In the genomic region with DNA sequence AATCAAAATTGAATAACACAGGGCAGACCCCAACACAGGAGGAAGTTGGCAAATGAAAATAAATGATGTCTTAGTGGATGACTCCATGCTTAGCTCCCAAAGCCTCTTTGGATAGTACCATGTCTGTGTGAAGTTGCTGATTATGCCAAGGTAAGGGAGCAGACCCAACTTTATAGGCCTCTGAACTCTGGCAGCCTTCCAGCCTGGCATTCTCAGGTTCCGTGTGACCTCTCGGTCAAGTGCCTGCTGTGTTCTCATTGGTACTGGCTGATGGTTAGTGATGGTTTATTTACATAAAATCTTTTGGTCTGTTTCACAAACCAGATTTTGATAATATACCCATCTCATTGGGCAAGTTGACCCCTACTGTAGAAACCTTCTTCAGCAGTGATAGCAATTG, we compare ENCODE assay signal across 3 cellular contexts.
TF ChIP-seq lines count a peak whose summit lies in the region.

No MANE protein-coding gene starts in this region.

TF ChIP-seq in liver, 16 proteins besides CTCF, POLR2A, EP300 and RAD21:
- TF ChIP-seq, protein P1, sequence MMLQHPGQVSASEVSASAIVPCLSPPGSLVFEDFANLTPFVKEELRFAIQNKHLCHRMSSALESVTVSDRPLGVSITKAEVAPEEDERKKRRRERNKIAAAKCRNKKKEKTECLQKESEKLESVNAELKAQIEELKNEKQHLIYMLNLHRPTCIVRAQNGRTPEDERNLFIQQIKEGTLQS (IDR thresholded peaks at IDR 0.05), result no peak
- no peak for TF ChIP-seq GABPA (IDR thresholded peaks at IDR 0.05 in 1 of 2, conservative IDR thresholded peaks at IDR 0.05 in 1 of 2)
- TF ChIP-seq NR2F2 (IDR thresholded peaks at IDR 0.05), result no peak
- TF ChIP-seq, protein P2, sequence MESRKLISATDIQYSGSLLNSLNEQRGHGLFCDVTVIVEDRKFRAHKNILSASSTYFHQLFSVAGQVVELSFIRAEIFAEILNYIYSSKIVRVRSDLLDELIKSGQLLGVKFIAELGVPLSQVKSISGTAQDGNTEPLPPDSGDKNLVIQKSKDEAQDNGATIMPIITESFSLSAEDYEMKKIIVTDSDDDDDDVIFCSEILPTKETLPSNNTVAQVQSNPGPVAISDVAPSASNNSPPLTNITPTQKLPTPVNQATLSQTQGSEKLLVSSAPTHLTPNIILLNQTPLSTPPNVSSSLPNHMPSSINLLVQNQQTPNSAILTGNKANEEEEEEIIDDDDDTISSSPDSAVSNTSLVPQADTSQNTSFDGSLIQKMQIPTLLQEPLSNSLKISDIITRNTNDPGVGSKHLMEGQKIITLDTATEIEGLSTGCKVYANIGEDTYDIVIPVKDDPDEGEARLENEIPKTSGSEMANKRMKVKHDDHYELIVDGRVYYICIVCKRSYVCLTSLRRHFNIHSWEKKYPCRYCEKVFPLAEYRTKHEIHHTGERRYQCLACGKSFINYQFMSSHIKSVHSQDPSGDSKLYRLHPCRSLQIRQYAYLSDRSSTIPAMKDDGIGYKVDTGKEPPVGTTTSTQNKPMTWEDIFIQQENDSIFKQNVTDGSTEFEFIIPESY (IDR thresholded peaks at IDR 0.05), result no peak
- TF ChIP-seq YY1 (IDR thresholded peaks at IDR 0.05), result no peak
- no peak for TF ChIP-seq EGR1 (IDR thresholded peaks at IDR 0.05; ENCODE audit: low read depth in 2 of 2)
- no peak for TF ChIP-seq TAF1 (conservative IDR thresholded peaks at IDR 0.05)
- peak; percentile 9 to 37 for TF ChIP-seq HNF4A (conservative IDR thresholded peaks at IDR 0.05)
- no peak for TF ChIP-seq HNF4G (IDR thresholded peaks at IDR 0.05)
- TF ChIP-seq, protein P3, sequence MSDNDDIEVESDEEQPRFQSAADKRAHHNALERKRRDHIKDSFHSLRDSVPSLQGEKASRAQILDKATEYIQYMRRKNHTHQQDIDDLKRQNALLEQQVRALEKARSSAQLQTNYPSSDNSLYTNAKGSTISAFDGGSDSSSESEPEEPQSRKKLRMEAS (IDR thresholded peaks at IDR 0.05), result no peak
- TF ChIP-seq, protein P4, sequence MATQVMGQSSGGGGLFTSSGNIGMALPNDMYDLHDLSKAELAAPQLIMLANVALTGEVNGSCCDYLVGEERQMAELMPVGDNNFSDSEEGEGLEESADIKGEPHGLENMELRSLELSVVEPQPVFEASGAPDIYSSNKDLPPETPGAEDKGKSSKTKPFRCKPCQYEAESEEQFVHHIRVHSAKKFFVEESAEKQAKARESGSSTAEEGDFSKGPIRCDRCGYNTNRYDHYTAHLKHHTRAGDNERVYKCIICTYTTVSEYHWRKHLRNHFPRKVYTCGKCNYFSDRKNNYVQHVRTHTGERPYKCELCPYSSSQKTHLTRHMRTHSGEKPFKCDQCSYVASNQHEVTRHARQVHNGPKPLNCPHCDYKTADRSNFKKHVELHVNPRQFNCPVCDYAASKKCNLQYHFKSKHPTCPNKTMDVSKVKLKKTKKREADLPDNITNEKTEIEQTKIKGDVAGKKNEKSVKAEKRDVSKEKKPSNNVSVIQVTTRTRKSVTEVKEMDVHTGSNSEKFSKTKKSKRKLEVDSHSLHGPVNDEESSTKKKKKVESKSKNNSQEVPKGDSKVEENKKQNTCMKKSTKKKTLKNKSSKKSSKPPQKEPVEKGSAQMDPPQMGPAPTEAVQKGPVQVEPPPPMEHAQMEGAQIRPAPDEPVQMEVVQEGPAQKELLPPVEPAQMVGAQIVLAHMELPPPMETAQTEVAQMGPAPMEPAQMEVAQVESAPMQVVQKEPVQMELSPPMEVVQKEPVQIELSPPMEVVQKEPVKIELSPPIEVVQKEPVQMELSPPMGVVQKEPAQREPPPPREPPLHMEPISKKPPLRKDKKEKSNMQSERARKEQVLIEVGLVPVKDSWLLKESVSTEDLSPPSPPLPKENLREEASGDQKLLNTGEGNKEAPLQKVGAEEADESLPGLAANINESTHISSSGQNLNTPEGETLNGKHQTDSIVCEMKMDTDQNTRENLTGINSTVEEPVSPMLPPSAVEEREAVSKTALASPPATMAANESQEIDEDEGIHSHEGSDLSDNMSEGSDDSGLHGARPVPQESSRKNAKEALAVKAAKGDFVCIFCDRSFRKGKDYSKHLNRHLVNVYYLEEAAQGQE (IDR thresholded peaks at IDR 0.05), result no peak
- TF ChIP-seq JUND (IDR thresholded peaks at IDR 0.05), result no peak
- no peak for TF ChIP-seq FOXA1 (IDR thresholded peaks at IDR 0.05)
- TF ChIP-seq RXRA (IDR thresholded peaks at IDR 0.05), result peak; percentile 61 to 91
- TF ChIP-seq SP1 (IDR thresholded peaks at IDR 0.05), result peak; percentile 14
- no peak for TF ChIP-seq FOXA2 (IDR thresholded peaks at IDR 0.05)

TF ChIP-seq in HepG2, 621 proteins besides CTCF, POLR2A, EP300 and RAD21 (continued from another document):
- no peak for TF ChIP-seq ETV6 (CRISPR knock-in tag; conservative IDR thresholded peaks at IDR 0.05)
- TF ChIP-seq, protein P5, sequence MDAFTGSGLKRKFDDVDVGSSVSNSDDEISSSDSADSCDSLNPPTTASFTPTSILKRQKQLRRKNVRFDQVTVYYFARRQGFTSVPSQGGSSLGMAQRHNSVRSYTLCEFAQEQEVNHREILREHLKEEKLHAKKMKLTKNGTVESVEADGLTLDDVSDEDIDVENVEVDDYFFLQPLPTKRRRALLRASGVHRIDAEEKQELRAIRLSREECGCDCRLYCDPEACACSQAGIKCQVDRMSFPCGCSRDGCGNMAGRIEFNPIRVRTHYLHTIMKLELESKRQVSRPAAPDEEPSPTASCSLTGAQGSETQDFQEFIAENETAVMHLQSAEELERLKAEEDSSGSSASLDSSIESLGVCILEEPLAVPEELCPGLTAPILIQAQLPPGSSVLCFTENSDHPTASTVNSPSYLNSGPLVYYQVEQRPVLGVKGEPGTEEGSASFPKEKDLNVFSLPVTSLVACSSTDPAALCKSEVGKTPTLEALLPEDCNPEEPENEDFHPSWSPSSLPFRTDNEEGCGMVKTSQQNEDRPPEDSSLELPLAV (CRISPR knock-in tag; conservative IDR thresholded peaks at IDR 0.05; ENCODE audit: low read depth), result no peak
- no peak for TF ChIP-seq ZSCAN21 (CRISPR knock-in tag; IDR thresholded peaks at IDR 0.05; ENCODE audit: borderline replicate concordance)
- no peak for TF ChIP-seq ZNF441 (CRISPR knock-in tag; IDR thresholded peaks at IDR 0.05; ENCODE audit: borderline replicate concordance)
- TF ChIP-seq ZBTB7A (CRISPR knock-in tag; IDR thresholded peaks at IDR 0.05), result no peak
- no peak for TF ChIP-seq CBX1 (IDR thresholded peaks at IDR 0.05; ENCODE audit: low read depth)
- TF ChIP-seq POLR2AphosphoS2 (IDR thresholded peaks at IDR 0.05; ENCODE audit: low read depth, low read length), result no peak
- no peak for TF ChIP-seq HOXA3 (CRISPR knock-in tag; IDR thresholded peaks at IDR 0.05)
- TF ChIP-seq, protein P6, sequence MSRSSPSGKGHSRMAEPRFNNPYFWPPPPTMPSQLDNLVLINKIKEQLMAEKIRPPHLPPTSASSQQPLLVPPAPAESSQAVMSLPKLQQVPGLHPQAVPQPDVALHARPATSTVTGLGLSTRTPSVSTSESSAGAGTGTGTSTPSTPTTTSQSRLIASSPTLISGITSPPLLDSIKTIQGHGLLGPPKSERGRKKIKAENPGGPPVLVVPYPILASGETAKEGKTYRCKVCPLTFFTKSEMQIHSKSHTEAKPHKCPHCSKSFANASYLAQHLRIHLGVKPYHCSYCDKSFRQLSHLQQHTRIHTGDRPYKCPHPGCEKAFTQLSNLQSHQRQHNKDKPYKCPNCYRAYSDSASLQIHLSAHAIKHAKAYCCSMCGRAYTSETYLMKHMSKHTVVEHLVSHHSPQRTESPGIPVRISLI (CRISPR knock-in tag; IDR thresholded peaks at IDR 0.05; ENCODE audit: borderline replicate concordance), result no peak
- TF ChIP-seq ATM (IDR thresholded peaks at IDR 0.05; ENCODE audit: borderline replicate concordance), result no peak

TF ChIP-seq in GM12878, 131 proteins besides CTCF, POLR2A, EP300 and RAD21 (continued from another document):
- no peak for TF ChIP-seq FOS (IDR thresholded peaks at IDR 0.05; ENCODE audit: borderline replicate concordance, extremely low read depth, insufficient read length)
TF ChIP-seq in GM12878: peak in this region for 0.
